Comparison of ENCODE assay signal across 8 cellular contexts in the genomic region with DNA sequence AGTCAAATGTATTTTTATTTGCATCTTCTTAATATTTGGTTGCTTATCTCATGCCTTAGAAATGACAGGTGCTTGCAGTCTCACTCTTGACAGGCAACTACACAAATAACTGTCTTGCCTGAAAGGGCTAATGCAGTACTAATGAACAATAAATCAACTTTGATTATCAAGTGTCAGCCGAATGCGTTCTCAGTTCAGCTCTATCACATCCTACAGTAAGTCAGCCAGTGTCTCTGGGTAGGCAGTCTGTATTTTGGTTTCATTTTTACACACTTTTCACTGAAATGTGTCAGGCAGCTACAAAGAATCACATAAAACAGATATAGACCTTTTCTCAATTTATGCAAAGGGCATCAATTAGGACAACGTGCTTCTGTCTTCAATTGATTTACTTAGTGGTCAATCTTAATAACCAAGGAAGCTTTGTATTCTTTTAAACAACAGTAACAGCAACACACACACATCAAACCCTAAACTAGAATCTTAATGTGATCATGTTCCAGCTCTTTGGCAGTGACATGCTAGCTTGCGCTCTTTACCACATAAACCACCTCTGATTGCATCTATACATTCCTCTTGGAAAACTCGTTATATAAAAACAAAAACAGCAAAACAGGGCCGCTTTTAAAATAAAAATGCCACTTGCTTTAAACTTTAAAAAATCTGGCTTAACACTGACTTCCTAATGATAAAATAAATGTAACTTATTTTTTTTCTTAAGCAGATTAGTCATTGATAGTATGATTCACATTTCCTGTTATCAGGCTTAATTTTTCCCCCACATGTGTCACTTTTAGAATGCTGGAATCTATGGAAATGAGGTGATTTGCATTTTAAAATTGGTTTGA.
DNase-seq lines count a peak whose midpoint lies in the region; ATAC-seq and TF ChIP-seq lines count a peak whose summit lies in the region.

No MANE protein-coding gene starts in this region.

- intact Hi-C loops in ascending aorta (cut with DNase I): loop anchor here (5.0 kb wide), 4 partner anchors 36 to 346 kb away; no protein-coding TSS in a partner anchor
- intact Hi-C loops in left colon (cut with DNase I, micrococcal nuclease): loop anchor here in 1 of 2 donors (10.0 kb wide), 1 partner anchor 522 kb away; the partner anchor contains the start of gene FOXP1

- H3K27me3 ChIP-seq in HUES48 (ENCODE audit: control insufficient read depth, insufficient read depth, low read length) (peaks cover 31% of the 10 kb centered on the region), ascending aorta (no peaks in the 10 kb centered on the region), upper lobe of left lung (no peaks in the 10 kb centered on the region)

- TF ChIP-seq POLR2A in upper lobe of left lung (IDR thresholded peaks at IDR 0.05): no peak

- no peak overlapping the region for H3K9ac ChIP-seq in HUES48 (ENCODE audit: low read depth, low read length)

- H3K4me3 ChIP-seq in HUES48 (ENCODE audit: low read depth, low read length) (peak overlapping the region; percentile 75), ascending aorta (peak overlapping the region; percentile 66 to 80), upper lobe of left lung (peak overlapping the region; percentile 36 to 78 (median 70))

- WGBS in upper lobe of left lung, 2 donors: 16 to 18% methylated on average over 6 of the region's 6 CpGs

- TF ChIP-seq CTCF in ascending aorta (IDR thresholded peaks at IDR 0.05) (no peak), upper lobe of left lung (IDR thresholded peaks at IDR 0.05) (no peak)

- H3K4me1 ChIP-seq in HUES48 (ENCODE audit: control insufficient read depth, insufficient read depth, low read length) (peaks cover 81% of the 10 kb centered on the region), ascending aorta (peaks cover 3 to 38% of the 10 kb centered on the region in 2 donors), upper lobe of left lung (peaks cover 46 to 69% (median 52%) of the 10 kb centered on the region in 4 donors)

- H3K27ac ChIP-seq in HUES48 (ENCODE audit: low read depth, low read length): no peak overlapping the region
- peak overlapping the region; percentile 95 to 98 for H3K27ac ChIP-seq in ascending aorta
- H3K27ac ChIP-seq in upper lobe of left lung: peak overlapping the region; percentile 90 to 96 (median 92)

- H3K36me3 ChIP-seq in HUES48 (ENCODE audit: control insufficient read depth, insufficient read depth, low read length) (no peaks in the 10 kb centered on the region), ascending aorta (no peaks in the 10 kb centered on the region), upper lobe of left lung (no peaks in the 10 kb centered on the region)

- ATAC-seq in left colon (peak; percentile 18), upper lobe of left lung (ENCODE audit: low FRiP score in 2 of 2) (no peak), GM19467 (IDR thresholded peaks at IDR 0.05; ENCODE audit: unreplicated experiment) (no peak)

- H3K9me3 ChIP-seq in HUES48 (ENCODE audit: control insufficient read depth, insufficient read depth, low read length) (no peaks in the 10 kb centered on the region), ascending aorta (no peaks in the 10 kb centered on the region), upper lobe of left lung (no peaks in the 10 kb centered on the region)

- no peak for TF ChIP-seq EP300 in upper lobe of left lung (IDR thresholded peaks at IDR 0.05)

- peak; percentile 33 for DNase-seq in stimulated activated CD4-positive, alpha-beta T cell treated with anti-CD3 and anti-CD28 coated beads, Interleukin-15, amount 100 ng/mL, for 24 hours
- no peak for DNase-seq in stimulated activated CD4-positive, alpha-beta T cell treated with anti-CD3 and anti-CD28 coated beads, Interleukin-4, amount 100 ng/mL, for 1 hour
- no peak for DNase-seq in ascending aorta (ENCODE audit: low spot score in 2 of 2)
- no peak for DNase-seq in left colon
- DNase-seq in upper lobe of left lung: no peak
- DNase-seq in NCI-H510A (lab: John Stamatoyannopoulos, UW): no peak
